8 cellular contexts compared by ENCODE assay signal in the genomic region with DNA sequence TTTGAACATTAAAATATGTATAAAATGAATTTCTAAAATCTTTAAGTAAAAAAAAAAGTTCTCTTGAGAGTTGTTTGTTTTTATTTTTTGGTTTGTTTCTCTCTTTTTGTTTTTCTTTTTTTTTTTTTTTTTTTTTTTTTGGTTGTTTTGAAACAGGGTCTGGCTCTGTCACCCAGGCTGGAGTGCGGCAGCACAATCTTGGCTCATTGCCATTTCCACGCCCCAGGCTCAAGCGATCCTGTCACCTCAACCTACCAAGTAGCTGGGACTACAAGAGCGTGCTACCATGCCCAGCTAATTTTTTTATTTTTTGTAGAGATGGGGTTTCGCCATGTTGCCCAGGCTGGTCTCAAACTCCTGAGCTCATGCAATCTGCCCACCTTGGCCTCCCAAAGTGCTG. TPM values are rescaled to one million over a fixed set of nuclear protein-coding genes. Genes with fewer than 3 reads are reported as not detected.
DNase-seq lines count a peak whose midpoint lies in the region; ATAC-seq, FAIRE-seq and TF ChIP-seq lines count a peak whose summit lies in the region.
"Not testable (repeated sequence)": the region's sequence is repeated elsewhere in the genome, so short reads cannot be mapped to it uniquely, and the experiment has no call there.
"Had no signal": no experiment of that assay in that cellular context is flagged by ENCODE, and none has a peak within 500 bp of the region (broad histone marks: within the 10 kb centered on the region; RNA-seq: fewer than 3 reads in every experiment).

No MANE protein-coding gene starts in this region.

- 49 to 54% methylated on average over 5 of the region's 5 CpGs for WGBS in pancreas, 2 donors

- not testable (repeated sequence) for H3K27ac ChIP-seq in pancreas

- H3K4me3 ChIP-seq in pancreas = not testable (repeated sequence)

- FAIRE-seq in G401.6 (lab: Jason Lieb, UNC) (peak; percentile 62), islet of Langerhans (lab: Jason Lieb, UNC) (peak; percentile 36)
- FAIRE-seq in pancreas (lab: Jason Lieb, UNC) = not testable (repeated sequence)

- DNase-seq in NCI-H2029 (lab: John Stamatoyannopoulos, UW) (peak; percentile 13), NCI-H69 (lab: John Stamatoyannopoulos, UW) (peak; percentile 76), MCF 10A (ENCODE audit: unreplicated experiment) (peak; percentile 21), pancreas (peak in 2 of 6 donors; percentile 35 to 42)
- not testable (repeated sequence) for DNase-seq in Right ventricle myocardium inferior (ENCODE audit: missing footprints)

- intact Hi-C loops in MCF 10A (cut with micrococcal nuclease); Right ventricle myocardium inferior (cut with DNase I); pancreas (cut with DNase I): not testable (repeated sequence)

- H3K9me3 ChIP-seq in pancreas = not testable (repeated sequence)

- CTCF ChIA-PET in MCF 10A (lab: Yijun Ruan, JAX) = interaction anchor here (0.6 to 6.1 kb wide), 3 partner anchors 17 to 452 kb away, joined by 3 to 64 read pairs (median 7); no protein-coding TSS in a partner anchor

- BruUV-seq in MCF 10A (replicated peaks; lab: Mats Ljungman, UMichigan) = not testable (repeated sequence)

- H3K36me3 ChIP-seq in pancreas = peaks cover 0 to 20% (median 0%) of the 10 kb centered on the region in 3 donors

- not testable (repeated sequence) for H3K4me3 Mint-ChIP-seq in MCF 10A (ENCODE audit: unreplicated experiment)

- H3K9me3 Mint-ChIP-seq in MCF 10A (ENCODE audit: unreplicated experiment) = not testable (repeated sequence)

- not testable (repeated sequence) for TF ChIP-seq CTCF in MCF 10A (IDR thresholded peaks at IDR 0.05; ENCODE audit: unreplicated experiment); pancreas (IDR thresholded peaks at IDR 0.05)

- H3K36me3 Mint-ChIP-seq in MCF 10A (ENCODE audit: insufficient read depth, unreplicated experiment) = peaks cover 41% of the 10 kb centered on the region

- not testable (repeated sequence) for H3K4me1 ChIP-seq in pancreas

- H3K27me3 ChIP-seq in pancreas = not testable (repeated sequence)

- H3K27me3 Mint-ChIP-seq in MCF 10A (ENCODE audit: insufficient read depth, unreplicated experiment) = not testable (repeated sequence)

- not testable (repeated sequence) for H3K27ac Mint-ChIP-seq in MCF 10A (ENCODE audit: low read depth, unreplicated experiment)

- POLR2A ChIA-PET in MCF 10A (lab: Yijun Ruan, JAX) = not testable (repeated sequence)

- ATAC-seq in Right ventricle myocardium inferior = peak; percentile 78
- peak; percentile 40 to 72 (median 54) for ATAC-seq in pancreas

- H3K4me1 Mint-ChIP-seq in MCF 10A (ENCODE audit: insufficient read depth, unreplicated experiment) = peaks cover 16% of the 10 kb centered on the region

RNA-seq across cellular contexts. Expression of a gene that starts 59.4 kb away (rescaled TPM):
- total RNA-seq in MCF 10A (2022) (0.52 and 0.91 TPM in 2 replicates), Right ventricle myocardium inferior (not detected), pancreas (10 to 100 TPM in 5 of 6 donors, 1 to 10 TPM in 1; 9.0 to 20.4 (median 16.9) TPM)
- 10 to 100 TPM; 48.2 to 48.4 TPM for polyA plus RNA-seq in pancreas
- total RNA-seq: H4 had no signal
